8 cellular contexts compared by ENCODE assay signal in genomic region chr18:46623541-46623940, GRCh38.
A peak's percentile ranks its signal among the peaks of the same experiment; 100 is the strongest.
DNase-seq lines count a peak whose midpoint lies in the region.

No MANE protein-coding gene starts in this region.

- H3K4me3 ChIP-seq in muscle layer of duodenum (ENCODE audit: low read depth in 1 of 2, low read length in 2 of 2), result peak overlapping the region; percentile 4 to 19

- DNase-seq in AG08395 (ENCODE audit: low spot score), result peak; percentile 18
- peak; percentile 26 for DNase-seq in RPMI8226
- DNase-seq in amygdala (lab: John Stamatoyannopoulos, UW), result peak in 29 of 56 donors; percentile 7 to 73 (median 29)
- DNase-seq in NCI-H187 (lab: John Stamatoyannopoulos, UW), result no peak
- no peak for DNase-seq in GF-D8 (lab: John Stamatoyannopoulos, UW)
- no peak for DNase-seq in D341Med (ENCODE audit: low spot score)
- DNase-seq in HUDEP-2 (lab: John Stamatoyannopoulos, UW; ENCODE audit: unreplicated experiment in 76 of 76), result no peak

- H3K27me3 ChIP-seq in muscle layer of duodenum (ENCODE audit: low read depth, low read length), result no peaks in the 10 kb centered on the region

- no peaks in the 10 kb centered on the region for H3K9me3 ChIP-seq in muscle layer of duodenum (ENCODE audit: control insufficient read depth in 1 of 2, low read length in 2 of 2)

- peaks cover 0 to 14% of the 10 kb centered on the region in 2 donors for H3K4me1 ChIP-seq in muscle layer of duodenum (ENCODE audit: control insufficient read depth in 1 of 2, insufficient read depth in 2 of 2, low read length in 2 of 2)

- no peak overlapping the region for H3K27ac ChIP-seq in muscle layer of duodenum (ENCODE audit: low read length)

- H3K36me3 ChIP-seq in muscle layer of duodenum (ENCODE audit: control insufficient read depth in 1 of 2, insufficient read depth in 2 of 2, low read length in 2 of 2), result no peaks in the 10 kb centered on the region

Comparison
In these comparisons a context has a peak if more than half of its experiments do, and no peak if none do; other contexts are left out.
1. DNase-seq: peak in AG08395 (single experiment), RPMI8226 (single experiment) and amygdala (29 of 56); none in NCI-H187 (0 of 2), GF-D8 (single experiment), D341Med (single experiment) and HUDEP-2 (0 of 76).